ENCODE assay signal across 10 cellular contexts in genomic region chr6:160139420-160139851, GRCh38. TPM values are rescaled to one million over a fixed set of nuclear protein-coding genes. Genes with fewer than 3 reads are reported as not detected.
DNase-seq lines count a peak whose midpoint lies in the region; ATAC-seq and TF ChIP-seq lines count a peak whose summit lies in the region.
"Had no signal": no experiment of that assay in that cellular context is flagged by ENCODE, and none has a peak within 500 bp of the region (broad histone marks: within the 10 kb centered on the region; RNA-seq: fewer than 3 reads in every experiment).

No MANE protein-coding gene starts in this region.

- H3K36me3 Mint-ChIP-seq in activated naive CD8-positive, alpha-beta T cell treated with anti-CD3 and anti-CD28 coated beads, Interleukin-2, amount 50 U/mL, for 24 hours (ENCODE audit: low read depth), result peaks cover 2% of the 10 kb centered on the region
- peaks cover 2% of the 10 kb centered on the region for H3K36me3 Mint-ChIP-seq in activated naive CD8-positive, alpha-beta T cell treated with anti-CD3 and anti-CD28 coated beads for 36 hours
- H3K36me3 Mint-ChIP-seq in effector memory CD8-positive, alpha-beta T cell (ENCODE audit: insufficient read depth), result peaks cover 8% of the 10 kb centered on the region

- no peaks in the 10 kb centered on the region for H3K27me3 ChIP-seq in ascending aorta
- H3K27me3 ChIP-seq in kidney epithelial cell (ENCODE audit: control insufficient read depth, insufficient read depth, low read length), result no peaks in the 10 kb centered on the region
- H3K27me3 ChIP-seq in vagina, result no peaks in the 10 kb centered on the region

- DNase-seq in activated naive CD8-positive, alpha-beta T cell treated with anti-CD3 and anti-CD28 coated beads, Interleukin-2, amount 50 U/mL, for 24 hours, result no peak
- no peak for DNase-seq in activated naive CD8-positive, alpha-beta T cell treated with anti-CD3 and anti-CD28 coated beads for 36 hours
- DNase-seq in ascending aorta (ENCODE audit: low spot score in 2 of 2) (peak in 1 of 2 donors; percentile 83), kidney epithelial cell (ENCODE audit: low read depth) (peak; percentile 65), vagina (ENCODE audit: extremely low spot score in 2 of 2) (no peak), NCI-H82 (lab: John Stamatoyannopoulos, UW) (no peak), NCI-H1694 (lab: John Stamatoyannopoulos, UW) (no peak)
- DNase-seq in effector memory CD8-positive, alpha-beta T cell, result no peak
- DNase-seq: C1 segment of cervical spinal cord had no signal

- H3K27ac Mint-ChIP-seq in activated naive CD8-positive, alpha-beta T cell treated with anti-CD3 and anti-CD28 coated beads, Interleukin-2, amount 50 U/mL, for 24 hours, result peak overlapping the region; percentile 64
- no peak overlapping the region for H3K27ac Mint-ChIP-seq in activated naive CD8-positive, alpha-beta T cell treated with anti-CD3 and anti-CD28 coated beads for 36 hours
- H3K27ac Mint-ChIP-seq in effector memory CD8-positive, alpha-beta T cell, result no peak overlapping the region

- intact Hi-C loops in ascending aorta (cut with DNase I), result loop anchor here (2.0 to 5.0 kb wide), 2 partner anchors 158 to 209 kb away; partner anchors contain the start of gene SLC22A3
- intact Hi-C loops in vagina (cut with DNase I), result loop anchor here (5.0 kb wide), 2 partner anchors 208 to 318 kb away; partner anchors contain the start of gene SLC22A3

- H3K27ac ChIP-seq in ascending aorta (peak overlapping the region; percentile 90 to 91), vagina (peak overlapping the region; percentile 68)
- H3K27ac ChIP-seq: SK-N-MC had no signal

- peak; percentile 42 for ATAC-seq in activated naive CD8-positive, alpha-beta T cell treated with anti-CD3 and anti-CD28 coated beads, Interleukin-2, amount 50 U/mL, for 24 hours
- ATAC-seq in effector memory CD8-positive, alpha-beta T cell (replicated peaks), result no peak

- H3K36me3 ChIP-seq in ascending aorta (no peaks in the 10 kb centered on the region), kidney epithelial cell (ENCODE audit: control insufficient read depth, insufficient read depth, low read length) (no peaks in the 10 kb centered on the region), vagina (no peaks in the 10 kb centered on the region)

- H3K4me3 Mint-ChIP-seq in activated naive CD8-positive, alpha-beta T cell treated with anti-CD3 and anti-CD28 coated beads, Interleukin-2, amount 50 U/mL, for 24 hours, result no peak overlapping the region
- H3K4me3 Mint-ChIP-seq in activated naive CD8-positive, alpha-beta T cell treated with anti-CD3 and anti-CD28 coated beads for 36 hours, result no peak overlapping the region
- H3K4me3 Mint-ChIP-seq in effector memory CD8-positive, alpha-beta T cell, result no peak overlapping the region

- no peak for TF ChIP-seq POLR2A in vagina (IDR thresholded peaks at IDR 0.05)

- no peaks in the 10 kb centered on the region for H3K27me3 Mint-ChIP-seq in activated naive CD8-positive, alpha-beta T cell treated with anti-CD3 and anti-CD28 coated beads, Interleukin-2, amount 50 U/mL, for 24 hours
- no peaks in the 10 kb centered on the region for H3K27me3 Mint-ChIP-seq in activated naive CD8-positive, alpha-beta T cell treated with anti-CD3 and anti-CD28 coated beads for 36 hours
- H3K27me3 Mint-ChIP-seq in effector memory CD8-positive, alpha-beta T cell, result no peaks in the 10 kb centered on the region

- H3K4me3 ChIP-seq in ascending aorta (no peak overlapping the region), kidney epithelial cell (ENCODE audit: low read depth, low read length) (no peak overlapping the region), vagina (no peak overlapping the region)
- H3K4me3 ChIP-seq: SK-N-MC had no signal

- H3K4me1 ChIP-seq in ascending aorta (peaks cover 18 to 33% of the 10 kb centered on the region in 2 donors), vagina (peaks cover 32% of the 10 kb centered on the region)

- no peaks in the 10 kb centered on the region for H3K9me3 Mint-ChIP-seq in activated naive CD8-positive, alpha-beta T cell treated with anti-CD3 and anti-CD28 coated beads, Interleukin-2, amount 50 U/mL, for 24 hours
- peaks cover 1% of the 10 kb centered on the region for H3K9me3 Mint-ChIP-seq in activated naive CD8-positive, alpha-beta T cell treated with anti-CD3 and anti-CD28 coated beads for 36 hours
- H3K9me3 Mint-ChIP-seq in effector memory CD8-positive, alpha-beta T cell, result no peaks in the 10 kb centered on the region

- H3K9me3 ChIP-seq in ascending aorta (no peaks in the 10 kb centered on the region), vagina (no peaks in the 10 kb centered on the region)

- H3K4me1 Mint-ChIP-seq in activated naive CD8-positive, alpha-beta T cell treated with anti-CD3 and anti-CD28 coated beads, Interleukin-2, amount 50 U/mL, for 24 hours, result peaks cover 17% of the 10 kb centered on the region
- peaks cover 11% of the 10 kb centered on the region for H3K4me1 Mint-ChIP-seq in activated naive CD8-positive, alpha-beta T cell treated with anti-CD3 and anti-CD28 coated beads for 36 hours
- H3K4me1 Mint-ChIP-seq in effector memory CD8-positive, alpha-beta T cell (ENCODE audit: low read depth in 2 of 2), result peaks cover 6 to 9% of the 10 kb centered on the region in 2 donors

- TF ChIP-seq CTCF in ascending aorta (IDR thresholded peaks at IDR 0.05) (no peak), kidney epithelial cell (IDR thresholded peaks at IDR 0.05; ENCODE audit: insufficient read depth, low read length, poor library complexity, severe bottlenecking) (no peak), vagina (IDR thresholded peaks at IDR 0.05) (no peak)

RNA-seq across cellular contexts. Expression of gene SLC22A1, which starts 17.8 kb away (rescaled TPM):
- total RNA-seq in activated naive CD8-positive, alpha-beta T cell treated with anti-CD3 and anti-CD28 coated beads for 36 hours, result under 1 TPM in 1 of 2 experiments, not detected in 1; 0.85 TPM
- total RNA-seq in ascending aorta, result not detected
- total RNA-seq in kidney epithelial cell, result 0.14 and 1.3 TPM in 2 replicates
- 1.2 TPM for total RNA-seq in vagina
